1 cellular context compared by ENCODE assay signal in the genomic region with DNA sequence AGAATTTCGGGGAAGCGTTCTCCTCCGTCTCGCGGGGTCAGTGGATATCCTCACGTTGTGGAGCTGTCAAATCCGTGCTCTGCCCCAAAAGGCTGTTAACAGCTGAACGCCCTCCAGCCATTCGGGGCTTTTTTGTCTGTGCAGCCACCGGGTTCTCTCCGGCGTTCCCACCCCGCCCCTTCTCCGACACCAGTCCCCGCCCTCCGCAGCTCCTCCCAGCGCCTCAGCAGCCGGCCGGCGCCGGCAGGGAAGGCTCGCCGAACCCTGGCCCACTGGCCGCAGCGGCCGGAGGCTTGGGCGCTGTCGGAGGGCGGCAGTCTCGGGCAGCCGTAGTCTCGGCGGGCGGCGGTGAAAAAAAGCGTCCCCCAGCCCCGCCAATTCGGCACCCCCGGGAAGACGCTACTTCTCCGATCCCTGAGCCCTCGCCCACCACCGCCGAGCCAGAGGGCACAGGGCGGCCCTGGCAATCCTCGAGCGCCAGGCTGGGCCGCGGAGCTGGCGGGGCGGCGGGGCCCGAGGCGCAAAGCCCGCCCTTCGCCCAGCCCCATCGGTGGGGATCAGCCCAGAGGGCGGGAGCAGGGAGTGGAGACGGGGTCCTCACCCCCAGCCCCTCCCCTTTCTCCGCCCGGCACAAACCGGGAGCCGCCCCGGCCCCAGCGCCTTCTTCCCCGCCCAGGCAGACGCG.
TF ChIP-seq lines count a peak whose summit lies in the region.

Gene SESN1 (minus strand): TSS at position 496 of the 685 bp plus-strand sequence. CDS start 773 bp downstream, outside the sequence.

TF ChIP-seq in HEK293, 187 proteins besides CTCF, POLR2A, EP300 and RAD21 (continued from another document and continues in another):
- TF ChIP-seq, protein P1, sequence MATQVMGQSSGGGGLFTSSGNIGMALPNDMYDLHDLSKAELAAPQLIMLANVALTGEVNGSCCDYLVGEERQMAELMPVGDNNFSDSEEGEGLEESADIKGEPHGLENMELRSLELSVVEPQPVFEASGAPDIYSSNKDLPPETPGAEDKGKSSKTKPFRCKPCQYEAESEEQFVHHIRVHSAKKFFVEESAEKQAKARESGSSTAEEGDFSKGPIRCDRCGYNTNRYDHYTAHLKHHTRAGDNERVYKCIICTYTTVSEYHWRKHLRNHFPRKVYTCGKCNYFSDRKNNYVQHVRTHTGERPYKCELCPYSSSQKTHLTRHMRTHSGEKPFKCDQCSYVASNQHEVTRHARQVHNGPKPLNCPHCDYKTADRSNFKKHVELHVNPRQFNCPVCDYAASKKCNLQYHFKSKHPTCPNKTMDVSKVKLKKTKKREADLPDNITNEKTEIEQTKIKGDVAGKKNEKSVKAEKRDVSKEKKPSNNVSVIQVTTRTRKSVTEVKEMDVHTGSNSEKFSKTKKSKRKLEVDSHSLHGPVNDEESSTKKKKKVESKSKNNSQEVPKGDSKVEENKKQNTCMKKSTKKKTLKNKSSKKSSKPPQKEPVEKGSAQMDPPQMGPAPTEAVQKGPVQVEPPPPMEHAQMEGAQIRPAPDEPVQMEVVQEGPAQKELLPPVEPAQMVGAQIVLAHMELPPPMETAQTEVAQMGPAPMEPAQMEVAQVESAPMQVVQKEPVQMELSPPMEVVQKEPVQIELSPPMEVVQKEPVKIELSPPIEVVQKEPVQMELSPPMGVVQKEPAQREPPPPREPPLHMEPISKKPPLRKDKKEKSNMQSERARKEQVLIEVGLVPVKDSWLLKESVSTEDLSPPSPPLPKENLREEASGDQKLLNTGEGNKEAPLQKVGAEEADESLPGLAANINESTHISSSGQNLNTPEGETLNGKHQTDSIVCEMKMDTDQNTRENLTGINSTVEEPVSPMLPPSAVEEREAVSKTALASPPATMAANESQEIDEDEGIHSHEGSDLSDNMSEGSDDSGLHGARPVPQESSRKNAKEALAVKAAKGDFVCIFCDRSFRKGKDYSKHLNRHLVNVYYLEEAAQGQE (tag by site-specific recombination; IDR thresholded peaks at IDR 0.05), result no peak
- peak; percentile 46 for TF ChIP-seq YY2 (tag by site-specific recombination; IDR thresholded peaks at IDR 0.05)
- TF ChIP-seq ZNF585B (tag by site-specific recombination; IDR thresholded peaks at IDR 0.05), result peak; percentile 20; the same call in 1 of the 2 replicates
- no peak for TF ChIP-seq ZNF155 (tag by site-specific recombination; IDR thresholded peaks at IDR 0.05)
- no peak for TF ChIP-seq ZNF423 (tag by site-specific recombination; IDR thresholded peaks at IDR 0.05)
- TF ChIP-seq, protein P2, sequence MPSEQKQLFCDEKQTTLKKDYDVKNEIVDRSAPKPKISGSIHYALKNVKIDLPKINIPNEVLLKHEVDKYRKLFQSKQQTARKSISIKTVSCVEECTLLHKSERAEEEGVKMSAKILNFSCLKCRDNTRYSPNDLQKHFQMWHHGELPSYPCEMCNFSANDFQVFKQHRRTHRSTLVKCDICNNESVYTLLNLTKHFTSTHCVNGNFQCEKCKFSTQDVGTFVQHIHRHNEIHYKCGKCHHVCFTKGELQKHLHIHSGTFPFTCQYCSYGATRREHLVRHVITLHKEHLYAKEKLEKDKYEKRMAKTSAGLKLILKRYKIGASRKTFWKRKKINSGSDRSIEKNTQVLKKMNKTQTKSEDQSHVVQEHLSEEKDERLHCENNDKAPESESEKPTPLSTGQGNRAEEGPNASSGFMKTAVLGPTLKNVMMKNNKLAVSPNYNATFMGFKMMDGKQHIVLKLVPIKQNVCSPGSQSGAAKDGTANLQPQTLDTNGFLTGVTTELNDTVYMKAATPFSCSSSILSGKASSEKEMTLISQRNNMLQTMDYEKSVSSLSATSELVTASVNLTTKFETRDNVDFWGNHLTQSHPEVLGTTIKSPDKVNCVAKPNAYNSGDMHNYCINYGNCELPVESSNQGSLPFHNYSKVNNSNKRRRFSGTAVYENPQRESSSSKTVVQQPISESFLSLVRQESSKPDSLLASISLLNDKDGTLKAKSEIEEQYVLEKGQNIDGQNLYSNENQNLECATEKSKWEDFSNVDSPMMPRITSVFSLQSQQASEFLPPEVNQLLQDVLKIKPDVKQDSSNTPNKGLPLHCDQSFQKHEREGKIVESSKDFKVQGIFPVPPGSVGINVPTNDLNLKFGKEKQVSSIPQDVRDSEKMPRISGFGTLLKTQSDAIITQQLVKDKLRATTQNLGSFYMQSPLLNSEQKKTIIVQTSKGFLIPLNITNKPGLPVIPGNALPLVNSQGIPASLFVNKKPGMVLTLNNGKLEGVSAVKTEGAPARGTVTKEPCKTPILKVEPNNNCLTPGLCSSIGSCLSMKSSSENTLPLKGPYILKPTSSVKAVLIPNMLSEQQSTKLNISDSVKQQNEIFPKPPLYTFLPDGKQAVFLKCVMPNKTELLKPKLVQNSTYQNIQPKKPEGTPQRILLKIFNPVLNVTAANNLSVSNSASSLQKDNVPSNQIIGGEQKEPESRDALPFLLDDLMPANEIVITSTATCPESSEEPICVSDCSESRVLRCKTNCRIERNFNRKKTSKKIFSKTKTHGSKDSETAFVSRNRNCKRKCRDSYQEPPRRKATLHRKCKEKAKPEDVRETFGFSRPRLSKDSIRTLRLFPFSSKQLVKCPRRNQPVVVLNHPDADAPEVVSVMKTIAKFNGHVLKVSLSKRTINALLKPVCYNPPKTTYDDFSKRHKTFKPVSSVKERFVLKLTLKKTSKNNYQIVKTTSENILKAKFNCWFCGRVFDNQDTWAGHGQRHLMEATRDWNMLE (tag by site-specific recombination; conservative IDR thresholded peaks at IDR 0.05; ENCODE audit: low read depth), result no peak
- TF ChIP-seq PRDM6 (tag by site-specific recombination; IDR thresholded peaks at IDR 0.05), result no peak
- peak; percentile 52; the same call in 1 of the 2 replicates for TF ChIP-seq ZIC2 (tag by site-specific recombination; IDR thresholded peaks at IDR 0.05)
- 0 out of 2 replicates have a peak, but pooled peaks have one; percentile 63 for TF ChIP-seq KLF16 (tag by site-specific recombination; IDR thresholded peaks at IDR 0.05)
- peak; percentile 85 for TF ChIP-seq MZF1 (tag by site-specific recombination; IDR thresholded peaks at IDR 0.05; ENCODE audit: borderline replicate concordance)
- no peak; the same call in 1 of the 2 replicates for TF ChIP-seq ZBTB10 (tag by site-specific recombination; IDR thresholded peaks at IDR 0.05)
- TF ChIP-seq ELK4 (IDR thresholded peaks at IDR 0.05; ENCODE audit: borderline replicate concordance, low read depth, low read length), result no peak
- no peak for TF ChIP-seq ZNF747 (tag by site-specific recombination; IDR thresholded peaks at IDR 0.05)
- TF ChIP-seq ZNF704 (tag by site-specific recombination; IDR thresholded peaks at IDR 0.05), result peak; percentile 99
- TF ChIP-seq ZFHX2 (tag by site-specific recombination; conservative IDR thresholded peaks at IDR 0.05), result peak; percentile 63
- TF ChIP-seq ZNF174 (tag by site-specific recombination; IDR thresholded peaks at IDR 0.05), result no peak
- TF ChIP-seq ZNF146 (tag by site-specific recombination; IDR thresholded peaks at IDR 0.05), result no peak
- TF ChIP-seq, protein P3, sequence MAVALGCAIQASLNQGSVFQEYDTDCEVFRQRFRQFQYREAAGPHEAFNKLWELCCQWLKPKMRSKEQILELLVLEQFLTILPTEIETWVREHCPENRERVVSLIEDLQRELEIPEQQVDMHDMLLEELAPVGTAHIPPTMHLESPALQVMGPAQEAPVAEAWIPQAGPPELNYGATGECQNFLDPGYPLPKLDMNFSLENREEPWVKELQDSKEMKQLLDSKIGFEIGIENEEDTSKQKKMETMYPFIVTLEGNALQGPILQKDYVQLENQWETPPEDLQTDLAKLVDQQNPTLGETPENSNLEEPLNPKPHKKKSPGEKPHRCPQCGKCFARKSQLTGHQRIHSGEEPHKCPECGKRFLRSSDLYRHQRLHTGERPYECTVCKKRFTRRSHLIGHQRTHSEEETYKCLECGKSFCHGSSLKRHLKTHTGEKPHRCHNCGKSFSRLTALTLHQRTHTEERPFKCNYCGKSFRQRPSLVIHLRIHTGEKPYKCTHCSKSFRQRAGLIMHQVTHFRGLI (tag by site-specific recombination; IDR thresholded peaks at IDR 0.05), result peak; percentile 87
- TF ChIP-seq ZSCAN5A (tag by site-specific recombination; IDR thresholded peaks at IDR 0.05), result peak; percentile 92
- peak; percentile 85 for TF ChIP-seq KLF17 (tag by site-specific recombination; IDR thresholded peaks at IDR 0.05)
- no peak for TF ChIP-seq ZNF157 (tag by site-specific recombination; IDR thresholded peaks at IDR 0.05)
- TF ChIP-seq ZBTB1 (tag by site-specific recombination; IDR thresholded peaks at IDR 0.05), result no peak
- TF ChIP-seq ZNF76 (tag by site-specific recombination; IDR thresholded peaks at IDR 0.05; ENCODE audit: borderline replicate concordance, low read depth), result peak; percentile 59
- TF ChIP-seq, protein P4, sequence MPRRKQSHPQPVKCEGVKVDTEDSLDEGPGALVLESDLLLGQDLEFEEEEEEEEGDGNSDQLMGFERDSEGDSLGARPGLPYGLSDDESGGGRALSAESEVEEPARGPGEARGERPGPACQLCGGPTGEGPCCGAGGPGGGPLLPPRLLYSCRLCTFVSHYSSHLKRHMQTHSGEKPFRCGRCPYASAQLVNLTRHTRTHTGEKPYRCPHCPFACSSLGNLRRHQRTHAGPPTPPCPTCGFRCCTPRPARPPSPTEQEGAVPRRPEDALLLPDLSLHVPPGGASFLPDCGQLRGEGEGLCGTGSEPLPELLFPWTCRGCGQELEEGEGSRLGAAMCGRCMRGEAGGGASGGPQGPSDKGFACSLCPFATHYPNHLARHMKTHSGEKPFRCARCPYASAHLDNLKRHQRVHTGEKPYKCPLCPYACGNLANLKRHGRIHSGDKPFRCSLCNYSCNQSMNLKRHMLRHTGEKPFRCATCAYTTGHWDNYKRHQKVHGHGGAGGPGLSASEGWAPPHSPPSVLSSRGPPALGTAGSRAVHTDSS (tag by site-specific recombination; IDR thresholded peaks at IDR 0.05), result no peak
- peak; percentile 100 for TF ChIP-seq ZBTB8A (tag by site-specific recombination; IDR thresholded peaks at IDR 0.05)
- TF ChIP-seq ZNF114 (tag by site-specific recombination; IDR thresholded peaks at IDR 0.05), result no peak
- TF ChIP-seq BCL11B (tag by site-specific recombination; IDR thresholded peaks at IDR 0.05; ENCODE audit: low read depth), result peak; percentile 91; the same call in 1 of the 2 replicates
- TF ChIP-seq KLF8 (tag by site-specific recombination; IDR thresholded peaks at IDR 0.05), result peak; percentile 97
- TF ChIP-seq ZNF558 (tag by site-specific recombination; IDR thresholded peaks at IDR 0.05), result no peak
- no peak for TF ChIP-seq ZNF302 (tag by site-specific recombination; IDR thresholded peaks at IDR 0.05; ENCODE audit: low read depth)
